In genomic region chr11:122976734-122977454, GRCh38 we compare ENCODE assay signal across 12 cellular contexts. TPM values are rescaled to one million over a fixed set of nuclear protein-coding genes. Genes with fewer than 3 reads are reported as not detected.
DNase-seq lines count a peak whose midpoint lies in the region; ATAC-seq and TF ChIP-seq lines count a peak whose summit lies in the region.
"Had no signal": no experiment of that assay in that cellular context is flagged by ENCODE, and none has a peak within 500 bp of the region (broad histone marks: within the 10 kb centered on the region; RNA-seq: fewer than 3 reads in every experiment).

No MANE protein-coding gene starts in this region.

- H3K9me3 Mint-ChIP-seq in activated CD4-positive, alpha-beta memory T cell treated with anti-CD3 and anti-CD28 coated beads for 36 hours, result no peaks in the 10 kb centered on the region
- H3K9me3 Mint-ChIP-seq in activated CD4-positive, alpha-beta memory T cell treated with anti-CD3 and anti-CD28 coated beads, Interleukin-2, amount 10 ng/mL, durations not matched to agents 7 days and 5 days, result peaks cover 2% of the 10 kb centered on the region
- H3K9me3 Mint-ChIP-seq in stimulated activated memory B cell treated with anti-CD40 and anti-IgM and Interleukin-4, amounts not matched to agents 10 μg/mL and 1 μg/mL and 100 μg/mL, for 72 hours, result peaks cover 3% of the 10 kb centered on the region

- H3K4me3 ChIP-seq in SK-N-MC (peak overlapping the region; percentile 88), iPS DF 6.9 (ENCODE audit: low read length) (peak overlapping the region; percentile 36; the same call in 1 of the 2 replicates)
- H3K4me3 ChIP-seq: GM12878 had no signal

- H3K27ac Mint-ChIP-seq in activated CD4-positive, alpha-beta memory T cell treated with anti-CD3 and anti-CD28 coated beads for 36 hours, result no peak overlapping the region
- no peak overlapping the region for H3K27ac Mint-ChIP-seq in activated CD4-positive, alpha-beta memory T cell treated with anti-CD3 and anti-CD28 coated beads, Interleukin-2, amount 10 ng/mL, durations not matched to agents 7 days and 5 days
- no peak overlapping the region for H3K27ac Mint-ChIP-seq in stimulated activated memory B cell treated with anti-CD40 and anti-IgM and Interleukin-4, amounts not matched to agents 10 μg/mL and 1 μg/mL and 100 μg/mL, for 72 hours

- WGBS in iPS DF 6.9 (ENCODE audit: insufficient coverage, insufficient read length), result no CpG with 5 or more reads among the region's 48 CpGs

- no peaks in the 10 kb centered on the region for H3K9me3 ChIP-seq in SK-N-MC (ENCODE audit: low read depth, low read length)
- no peaks in the 10 kb centered on the region for H3K9me3 ChIP-seq in iPS DF 6.9 (ENCODE audit: control insufficient read depth, insufficient read depth, low read length)
- H3K9me3 ChIP-seq: sigmoid colon had no signal

- peaks cover 1% of the 10 kb centered on the region; the same call in 1 of the 2 replicates for H3K4me1 ChIP-seq in iPS DF 6.9 (ENCODE audit: control insufficient read depth, insufficient read depth, low read length)

- DNase-seq in activated CD4-positive, alpha-beta memory T cell treated with anti-CD3 and anti-CD28 coated beads for 36 hours, result no peak
- DNase-seq in activated CD4-positive, alpha-beta memory T cell treated with anti-CD3 and anti-CD28 coated beads, Interleukin-2, amount 10 ng/mL, durations not matched to agents 7 days and 5 days, result no peak
- DNase-seq in SK-N-MC (ENCODE audit: low read depth, low spot score) (peak; percentile 77), iPS DF 6.9 (ENCODE audit: low read depth, low spot score) (no peak), omental fat pad (ENCODE audit: low spot score) (no peak)
- no peak for DNase-seq in stimulated activated CD4-positive, alpha-beta T cell treated with anti-CD3 and anti-CD28 coated beads, Interleukin-2, amount 100 ng/mL, for 24 hours
- DNase-seq: NCI-H146, RPMI8226 had no signal

- peak overlapping the region; percentile 25 for H3K4me3 Mint-ChIP-seq in activated CD4-positive, alpha-beta memory T cell treated with anti-CD3 and anti-CD28 coated beads for 36 hours
- H3K4me3 Mint-ChIP-seq in activated CD4-positive, alpha-beta memory T cell treated with anti-CD3 and anti-CD28 coated beads, Interleukin-2, amount 10 ng/mL, durations not matched to agents 7 days and 5 days, result no peak overlapping the region
- H3K4me3 Mint-ChIP-seq in stimulated activated memory B cell treated with anti-CD40 and anti-IgM and Interleukin-4, amounts not matched to agents 10 μg/mL and 1 μg/mL and 100 μg/mL, for 72 hours, result peak overlapping the region; percentile 42

- POLR2A ChIA-PET in activated CD4-positive, alpha-beta memory T cell treated with anti-CD3 and anti-CD28 coated beads for 36 hours (lab: Charles Lee), result no interaction called here
- POLR2A ChIA-PET in activated CD4-positive, alpha-beta memory T cell treated with anti-CD3 and anti-CD28 coated beads, Interleukin-2, amount 10 ng/mL, durations not matched to agents 7 days and 5 days (lab: Charles Lee), result no interaction called here

- H3K9ac ChIP-seq in SK-N-MC (ENCODE audit: insufficient read length), result peak overlapping the region; percentile 73

- peaks cover 79% of the 10 kb centered on the region for H3K27me3 ChIP-seq in iPS DF 6.9 (ENCODE audit: control insufficient read depth, insufficient read depth, low read length)

- intact Hi-C loops in activated CD4-positive, alpha-beta memory T cell treated with anti-CD3 and anti-CD28 coated beads for 36 hours (cut with micrococcal nuclease), result no loop called here

- H3K36me3 Mint-ChIP-seq in activated CD4-positive, alpha-beta memory T cell treated with anti-CD3 and anti-CD28 coated beads for 36 hours, result no peaks in the 10 kb centered on the region
- peaks cover 17% of the 10 kb centered on the region for H3K36me3 Mint-ChIP-seq in activated CD4-positive, alpha-beta memory T cell treated with anti-CD3 and anti-CD28 coated beads, Interleukin-2, amount 10 ng/mL, durations not matched to agents 7 days and 5 days (ENCODE audit: low read depth)
- H3K36me3 Mint-ChIP-seq in stimulated activated memory B cell treated with anti-CD40 and anti-IgM and Interleukin-4, amounts not matched to agents 10 μg/mL and 1 μg/mL and 100 μg/mL, for 72 hours, result no peaks in the 10 kb centered on the region

- no peak for ATAC-seq in stimulated activated memory B cell treated with anti-CD40 and anti-IgM and Interleukin-4, amounts not matched to agents 10 μg/mL and 1 μg/mL and 100 μg/mL, for 72 hours
- ATAC-seq in omental fat pad (ENCODE audit: low FRiP score) (no peak), HG03378 (IDR thresholded peaks at IDR 0.05; ENCODE audit: unreplicated experiment) (no peak)

- H3K27me3 Mint-ChIP-seq in activated CD4-positive, alpha-beta memory T cell treated with anti-CD3 and anti-CD28 coated beads for 36 hours, result peaks cover 73% of the 10 kb centered on the region
- H3K27me3 Mint-ChIP-seq in activated CD4-positive, alpha-beta memory T cell treated with anti-CD3 and anti-CD28 coated beads, Interleukin-2, amount 10 ng/mL, durations not matched to agents 7 days and 5 days, result peaks cover 83% of the 10 kb centered on the region
- H3K27me3 Mint-ChIP-seq in stimulated activated memory B cell treated with anti-CD40 and anti-IgM and Interleukin-4, amounts not matched to agents 10 μg/mL and 1 μg/mL and 100 μg/mL, for 72 hours, result peaks cover 94% of the 10 kb centered on the region

- CTCF ChIA-PET in activated CD4-positive, alpha-beta memory T cell treated with anti-CD3 and anti-CD28 coated beads for 36 hours (lab: Charles Lee), result no interaction called here
- CTCF ChIA-PET in activated CD4-positive, alpha-beta memory T cell treated with anti-CD3 and anti-CD28 coated beads, Interleukin-2, amount 10 ng/mL, durations not matched to agents 7 days and 5 days (lab: Charles Lee), result no interaction called here

- H3K27ac ChIP-seq in SK-N-MC (peak overlapping the region; percentile 79), iPS DF 6.9 (ENCODE audit: low read length) (no peak overlapping the region)
- H3K27ac ChIP-seq: sigmoid colon had no signal

- no peak for TF ChIP-seq CTCF in omental fat pad (IDR thresholded peaks at IDR 0.05)

- peaks cover 27% of the 10 kb centered on the region for H3K4me1 Mint-ChIP-seq in activated CD4-positive, alpha-beta memory T cell treated with anti-CD3 and anti-CD28 coated beads for 36 hours (ENCODE audit: low read depth)
- peaks cover 11% of the 10 kb centered on the region for H3K4me1 Mint-ChIP-seq in activated CD4-positive, alpha-beta memory T cell treated with anti-CD3 and anti-CD28 coated beads, Interleukin-2, amount 10 ng/mL, durations not matched to agents 7 days and 5 days
- H3K4me1 Mint-ChIP-seq in stimulated activated memory B cell treated with anti-CD40 and anti-IgM and Interleukin-4, amounts not matched to agents 10 μg/mL and 1 μg/mL and 100 μg/mL, for 72 hours, result peaks cover 29% of the 10 kb centered on the region

- H3K36me3 ChIP-seq in SK-N-MC (ENCODE audit: insufficient read depth, low read length), result no peaks in the 10 kb centered on the region
- no peaks in the 10 kb centered on the region for H3K36me3 ChIP-seq in iPS DF 6.9 (ENCODE audit: control insufficient read depth, insufficient read depth, low read length)
- H3K36me3 ChIP-seq: sigmoid colon had no signal

RNA-seq across cellular contexts. Expression of gene BSX, which starts 4.7 kb away (rescaled TPM):
- not detected for total RNA-seq in activated CD4-positive, alpha-beta memory T cell treated with anti-CD3 and anti-CD28 coated beads for 36 hours
- not detected for total RNA-seq in activated CD4-positive, alpha-beta memory T cell treated with anti-CD3 and anti-CD28 coated beads, Interleukin-2, amount 10 ng/mL, durations not matched to agents 7 days and 5 days
- total RNA-seq in omental fat pad, result not detected
- total RNA-seq: GM12878, sigmoid colon had no signal
